Comparison of ENCODE assay signal across 27 cellular contexts in the genomic region with DNA sequence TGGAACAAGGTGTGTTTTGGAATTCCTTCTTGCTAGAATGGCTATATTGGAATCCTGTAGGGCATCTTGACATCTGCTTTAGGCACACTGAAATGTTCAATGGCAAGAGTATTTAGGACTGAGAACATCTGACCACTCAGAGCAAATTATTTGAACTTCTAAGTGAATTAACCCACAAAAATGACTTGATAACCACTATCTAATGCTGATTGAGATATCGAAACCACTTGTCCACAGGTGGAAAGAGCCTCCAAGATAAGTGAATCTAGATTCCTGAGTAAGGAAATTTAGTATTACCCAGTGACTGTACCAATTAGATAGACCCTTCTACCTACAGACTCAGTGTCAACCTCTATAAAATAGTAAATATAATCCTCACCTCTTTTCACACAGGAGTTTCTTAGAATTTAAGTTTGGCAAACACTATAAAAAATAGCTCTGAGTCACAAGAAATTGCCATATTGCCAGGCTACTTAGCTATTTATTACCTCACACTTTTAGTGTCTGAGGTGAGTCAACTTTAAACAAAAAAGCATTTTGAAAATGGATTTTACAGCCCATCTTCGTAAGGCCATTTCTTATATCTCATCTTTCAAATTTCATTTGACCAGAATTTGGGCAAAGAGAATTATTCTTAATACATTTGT.
DNase-seq lines count a peak whose midpoint lies in the region; ATAC-seq and TF ChIP-seq lines count a peak whose summit lies in the region.
"Had no signal": no experiment of that assay in that cellular context is flagged by ENCODE, and none has a peak within 500 bp of the region (broad histone marks: within the 10 kb centered on the region; RNA-seq: fewer than 3 reads in every experiment).

No MANE protein-coding gene starts in this region.

- H3K36me3 ChIP-seq in mammary epithelial cell (ENCODE audit: insufficient read depth, low read length), result no peaks in the 10 kb centered on the region
- H3K36me3 ChIP-seq in mesenchymal stem cell (ENCODE audit: control insufficient read depth in 1 of 2, insufficient read depth in 2 of 2, low read depth in 1 of 2, low read length in 2 of 2), result no peaks in the 10 kb centered on the region
- H3K36me3 ChIP-seq in MM.1S (replicated peaks; ENCODE audit: insufficient read depth, low read length), result no peaks in the 10 kb centered on the region
- no peaks in the 10 kb centered on the region for H3K36me3 ChIP-seq in ascending aorta
- H3K36me3 ChIP-seq: uterus had no signal

- H3K4me3 ChIP-seq in AG10803 (ENCODE audit: low read length), result no peak overlapping the region
- no peak overlapping the region for H3K4me3 ChIP-seq in mammary epithelial cell (replicated peaks in 1 of 3; ENCODE audit: insufficient read depth in 1 of 3, low read depth in 2 of 3, low read length in 3 of 3)
- no peak overlapping the region for H3K4me3 ChIP-seq in mesenchymal stem cell (ENCODE audit: insufficient read depth in 1 of 2, low read depth in 1 of 2, low read length in 2 of 2)
- H3K4me3 ChIP-seq in MM.1S (ENCODE audit: low read length), result no peak overlapping the region
- H3K4me3 ChIP-seq in ascending aorta, result no peak overlapping the region
- H3K4me3 ChIP-seq: K562, smooth muscle cell, uterus had no signal

- H2BK15ac ChIP-seq in mesenchymal stem cell (ENCODE audit: low read depth, poor library complexity, severe bottlenecking), result no peak overlapping the region

- TF ChIP-seq CTCF in AG10803 (conservative IDR thresholded peaks at IDR 0.05; ENCODE audit: low read length) (no peak), mammary epithelial cell (conservative IDR thresholded peaks at IDR 0.05 in 1 of 2, IDR thresholded peaks at IDR 0.05 in 1 of 2; ENCODE audit: extremely low read depth in 1 of 2, insufficient read depth in 1 of 2, low read depth in 1 of 2, low read length in 2 of 2) (no peak), MM.1S (IDR thresholded peaks at IDR 0.05; ENCODE audit: low read length) (no peak), ascending aorta (IDR thresholded peaks at IDR 0.05) (no peak)

- no peak overlapping the region for H4K91ac ChIP-seq in mesenchymal stem cell (ENCODE audit: low read length)

- H3K4me2 ChIP-seq in mammary epithelial cell (ENCODE audit: insufficient read depth, low read depth, low read length) (no peak overlapping the region), mesenchymal stem cell (ENCODE audit: low read length, poor library complexity, severe bottlenecking) (no peak overlapping the region), MM.1S (ENCODE audit: low read depth, low read length) (no peak overlapping the region)
- H3K4me2 ChIP-seq: smooth muscle cell had no signal

- H3K79me2 ChIP-seq in mammary epithelial cell (ENCODE audit: insufficient read depth, low read length), result no peaks in the 10 kb centered on the region
- no peaks in the 10 kb centered on the region for H3K79me2 ChIP-seq in MM.1S (ENCODE audit: low read length)

- H3K9ac ChIP-seq in mammary epithelial cell (ENCODE audit: insufficient read depth, low read length) (no peak overlapping the region), mesenchymal stem cell (ENCODE audit: low read length) (peak overlapping the region; percentile 49), MM.1S (ENCODE audit: low read length) (no peak overlapping the region)

- in situ Hi-C loops in mammary epithelial cell (cut with MboI; ENCODE audit: low sequenced_read_pairs in 2 of 2), result no loop called here

- CTCF ChIA-PET in mammary epithelial cell (lab: Charles Lee; ENCODE audit: low non-redundant PET), result no interaction called here

- H2BK12ac ChIP-seq in mesenchymal stem cell (ENCODE audit: low read length in 2 of 2), result no peak overlapping the region

- no peak overlapping the region for H2BK5ac ChIP-seq in mesenchymal stem cell (ENCODE audit: low read depth, low read length, poor library complexity, severe bottlenecking)

- DNase-seq in AG10803 (ENCODE audit: low read depth) (peak; percentile 51), LoVo (ENCODE audit: low spot score) (peak; percentile 9), mammary epithelial cell (peak; percentile 64), mesenchymal stem cell (no peak), MM.1S (no peak), putamen (ENCODE audit: low spot score) (no peak), left lobe of liver (ENCODE audit: low spot score) (no peak), ascending aorta (ENCODE audit: low spot score in 2 of 2) (no peak)
- DNase-seq: activated CD4-positive, alpha-beta T cell treated with anti-CD3 and anti-CD28 coated beads, Interleukin-2, amount 50 U/mL, for 1 hour; activated CD8-positive, alpha-beta memory T cell treated with anti-CD3 and anti-CD28 coated beads, Interleukin-2, amount 50 U/mL, for 48 hours; activated effector memory CD4-positive, alpha-beta T cell treated with anti-CD3 and anti-CD28 coated beads, Interleukin-2, amount 50 U/mL, for 16 hours; amygdala; CD4-positive, CD25-positive, alpha-beta regulatory T cell; endodermal cell; kidney; mesendoderm; naive thymus-derived CD8-positive, alpha-beta T cell; NCI-H1092; NCI-H2029 treated with DMSO at 0.1 percent for 48 hours; NCI-H510A; SHP77; stimulated activated CD4-positive, alpha-beta T cell treated with anti-CD3 and anti-CD28 coated beads, Interleukin-4, amount 100 ng/mL, for 24 hours; uterus had no signal

- ATAC-seq in left lobe of liver, result no peak
- ATAC-seq: HCT116; K562; naive thymus-derived CD8-positive, alpha-beta T cell had no signal

- H3K14ac ChIP-seq in mesenchymal stem cell (ENCODE audit: low read length in 2 of 2), result no peak overlapping the region

- H3K4me1 ChIP-seq in mammary epithelial cell (ENCODE audit: insufficient read depth, low read length) (peaks cover 26% of the 10 kb centered on the region), mesenchymal stem cell (ENCODE audit: control insufficient read depth, insufficient read depth, low read depth, low read length) (peaks cover 3% of the 10 kb centered on the region), MM.1S (ENCODE audit: low read length) (no peaks in the 10 kb centered on the region), ascending aorta (peaks cover 0 to 3% of the 10 kb centered on the region in 2 donors)
- H3K4me1 ChIP-seq: uterus had no signal

- intact Hi-C loops in mammary epithelial cell (cut with micrococcal nuclease), result loop anchor here (10.0 kb wide), 1 partner anchor 179 kb away; no protein-coding TSS in a partner anchor
- intact Hi-C loops in ascending aorta (cut with DNase I), result no loop called here

- H3K9me2 ChIP-seq in MM.1S (replicated peaks; ENCODE audit: insufficient read depth, low read length), result no peaks in the 10 kb centered on the region

- no peak overlapping the region for H2BK120ac ChIP-seq in mesenchymal stem cell (ENCODE audit: low read depth, low read length)

- no TSS peak for BruUV-seq in mammary epithelial cell (replicated peaks; lab: Mats Ljungman, UMichigan)

- H4K8ac ChIP-seq in mesenchymal stem cell (ENCODE audit: low read length), result no peak overlapping the region

- no peaks in the 10 kb centered on the region for H3K79me1 ChIP-seq in mesenchymal stem cell (replicated peaks; ENCODE audit: low read length, poor library complexity, severe bottlenecking)

- no peaks in the 10 kb centered on the region for H3F3A ChIP-seq in MM.1S (ENCODE audit: insufficient read depth, low read length)

- dilution Hi-C loops in mammary epithelial cell (cut with HindIII; ENCODE audit: low sequenced_read_pairs), result no loop called here

- WGBS in mammary epithelial cell (ENCODE audit: low coverage, missing lambda C conversion rate), result 86% methylated on average over 2 of the region's 2 CpGs
- WGBS in mesenchymal stem cell, result 80% methylated on average over 1 of the region's 2 CpGs

- no peak overlapping the region for H3K27ac ChIP-seq in mammary epithelial cell (ENCODE audit: insufficient read depth, low read depth, low read length)
- no peak overlapping the region for H3K27ac ChIP-seq in mesenchymal stem cell (ENCODE audit: low read length, poor library complexity, severe bottlenecking)
- H3K27ac ChIP-seq in MM.1S (ENCODE audit: low read length), result no peak overlapping the region
- H3K27ac ChIP-seq in ascending aorta, result no peak overlapping the region
- H3K27ac ChIP-seq: HL-60, uterus had no signal

- no peaks in the 10 kb centered on the region for H3K27me3 ChIP-seq in mammary epithelial cell (ENCODE audit: insufficient read depth, low read length)
- no peaks in the 10 kb centered on the region for H3K27me3 ChIP-seq in mesenchymal stem cell (ENCODE audit: control insufficient read depth in 1 of 2, insufficient read depth in 1 of 2, low read length in 2 of 2)
- H3K27me3 ChIP-seq in MM.1S (replicated peaks; ENCODE audit: insufficient read depth, low read length), result no peaks in the 10 kb centered on the region
- no peaks in the 10 kb centered on the region for H3K27me3 ChIP-seq in ascending aorta
- H3K27me3 ChIP-seq: uterus had no signal

- H2AFZ ChIP-seq in mammary epithelial cell (ENCODE audit: low read depth, low read length) (no peak overlapping the region), mesenchymal stem cell (ENCODE audit: low read depth, low read length) (no peak overlapping the region), MM.1S (ENCODE audit: low read length) (no peak overlapping the region)

- H2AK5ac ChIP-seq in mesenchymal stem cell (ENCODE audit: low read length, severe bottlenecking), result no peak overlapping the region

- no peak overlapping the region for H3K23ac ChIP-seq in mesenchymal stem cell (ENCODE audit: low read length in 2 of 2)

- H4K20me1 ChIP-seq in mammary epithelial cell (ENCODE audit: insufficient read depth, low read length) (no peaks in the 10 kb centered on the region), MM.1S (ENCODE audit: insufficient read depth, low read length) (no peaks in the 10 kb centered on the region)

- H3K4ac ChIP-seq in mesenchymal stem cell (ENCODE audit: low read depth in 1 of 2, low read length in 2 of 2), result no peak overlapping the region

- H3K18ac ChIP-seq in mesenchymal stem cell (ENCODE audit: low read depth in 1 of 2, low read length in 2 of 2), result no peak overlapping the region

- H3K9me3 ChIP-seq in mammary epithelial cell (replicated peaks; ENCODE audit: insufficient read depth, low read length) (no peaks in the 10 kb centered on the region), mesenchymal stem cell (ENCODE audit: control insufficient read depth, low read length) (no peaks in the 10 kb centered on the region), MM.1S (replicated peaks; ENCODE audit: insufficient read depth, low read length) (no peaks in the 10 kb centered on the region), ascending aorta (no peaks in the 10 kb centered on the region)
- H3K9me3 ChIP-seq: uterus had no signal

Comparison
In these comparisons a context has a peak if more than half of its experiments do, and no peak if none do; other contexts are left out.
1. DNase-seq: peak in AG10803 (single experiment), LoVo (single experiment) and mammary epithelial cell (single experiment); none in mesenchymal stem cell (single experiment), MM.1S (single experiment), putamen (single experiment), left lobe of liver (single experiment) and ascending aorta (0 of 2).